ENCODE assay signal across 1 cellular context in the genomic region with DNA sequence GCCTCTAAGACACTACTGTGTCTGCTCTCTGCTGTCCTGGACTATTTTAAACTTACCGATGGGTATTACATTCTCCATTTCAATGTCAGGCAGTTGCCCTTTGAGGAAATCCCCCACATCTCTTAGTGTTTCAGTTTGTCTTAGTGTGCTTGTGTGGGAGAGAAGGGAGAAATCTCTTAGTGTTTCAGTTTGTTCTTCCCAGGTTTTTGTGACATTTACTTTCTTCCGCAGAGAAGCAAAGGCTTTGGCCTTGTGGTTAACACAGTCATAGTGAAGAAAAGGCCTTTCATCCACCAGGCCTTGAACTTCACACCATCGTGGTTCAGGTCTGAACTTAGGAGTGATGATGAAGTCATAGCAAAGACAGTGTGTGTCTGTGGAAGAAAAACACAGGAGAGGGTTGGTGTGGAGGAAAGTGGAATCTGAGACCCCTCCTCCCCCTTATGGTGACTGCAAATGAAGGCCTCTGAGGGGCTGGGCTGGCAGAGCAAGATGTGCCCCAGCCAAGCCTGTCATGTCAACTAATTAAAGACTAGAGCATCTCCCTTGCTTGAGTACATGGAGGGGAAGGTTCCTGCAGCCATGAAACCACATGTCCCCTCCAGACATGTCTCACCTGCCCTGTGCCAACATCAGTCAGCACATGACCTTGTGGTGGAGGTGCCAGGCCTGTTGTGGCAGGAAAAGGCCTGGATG.
TF ChIP-seq lines count a peak whose summit lies in the region.

No MANE protein-coding gene starts in this region.

TF ChIP-seq in GM12878, 131 proteins besides CTCF, POLR2A, EP300 and RAD21 (continued from another document and continues in another):
- no peak for TF ChIP-seq TBL1XR1 (IDR thresholded peaks at IDR 0.05; ENCODE audit: low read depth, low read length)
- no peak for TF ChIP-seq LARP7 (IDR thresholded peaks at IDR 0.05)
- peak; percentile 87 for TF ChIP-seq EED (IDR thresholded peaks at IDR 0.05; ENCODE audit: low read depth)
- TF ChIP-seq, protein P1, sequence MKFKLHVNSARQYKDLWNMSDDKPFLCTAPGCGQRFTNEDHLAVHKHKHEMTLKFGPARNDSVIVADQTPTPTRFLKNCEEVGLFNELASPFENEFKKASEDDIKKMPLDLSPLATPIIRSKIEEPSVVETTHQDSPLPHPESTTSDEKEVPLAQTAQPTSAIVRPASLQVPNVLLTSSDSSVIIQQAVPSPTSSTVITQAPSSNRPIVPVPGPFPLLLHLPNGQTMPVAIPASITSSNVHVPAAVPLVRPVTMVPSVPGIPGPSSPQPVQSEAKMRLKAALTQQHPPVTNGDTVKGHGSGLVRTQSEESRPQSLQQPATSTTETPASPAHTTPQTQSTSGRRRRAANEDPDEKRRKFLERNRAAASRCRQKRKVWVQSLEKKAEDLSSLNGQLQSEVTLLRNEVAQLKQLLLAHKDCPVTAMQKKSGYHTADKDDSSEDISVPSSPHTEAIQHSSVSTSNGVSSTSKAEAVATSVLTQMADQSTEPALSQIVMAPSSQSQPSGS (IDR thresholded peaks at IDR 0.05; ENCODE audit: low read length) = peak; percentile 87
- no peak for TF ChIP-seq CHD2 (IDR thresholded peaks at IDR 0.05; ENCODE audit: borderline replicate concordance, low read depth, low read length)
- TF ChIP-seq SMAD1 (IDR thresholded peaks at IDR 0.05; ENCODE audit: low read depth, partially characterized antibody) = no peak
- TF ChIP-seq SMC3 (IDR thresholded peaks at IDR 0.05; ENCODE audit: borderline replicate concordance, low read length) = no peak
- TF ChIP-seq, protein P2, sequence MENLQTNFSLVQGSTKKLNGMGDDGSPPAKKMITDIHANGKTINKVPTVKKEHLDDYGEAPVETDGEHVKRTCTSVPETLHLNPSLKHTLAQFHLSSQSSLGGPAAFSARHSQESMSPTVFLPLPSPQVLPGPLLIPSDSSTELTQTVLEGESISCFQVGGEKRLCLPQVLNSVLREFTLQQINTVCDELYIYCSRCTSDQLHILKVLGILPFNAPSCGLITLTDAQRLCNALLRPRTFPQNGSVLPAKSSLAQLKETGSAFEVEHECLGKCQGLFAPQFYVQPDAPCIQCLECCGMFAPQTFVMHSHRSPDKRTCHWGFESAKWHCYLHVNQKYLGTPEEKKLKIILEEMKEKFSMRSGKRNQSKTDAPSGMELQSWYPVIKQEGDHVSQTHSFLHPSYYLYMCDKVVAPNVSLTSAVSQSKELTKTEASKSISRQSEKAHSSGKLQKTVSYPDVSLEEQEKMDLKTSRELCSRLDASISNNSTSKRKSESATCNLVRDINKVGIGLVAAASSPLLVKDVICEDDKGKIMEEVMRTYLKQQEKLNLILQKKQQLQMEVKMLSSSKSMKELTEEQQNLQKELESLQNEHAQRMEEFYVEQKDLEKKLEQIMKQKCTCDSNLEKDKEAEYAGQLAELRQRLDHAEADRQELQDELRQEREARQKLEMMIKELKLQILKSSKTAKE (IDR thresholded peaks at IDR 0.05; ENCODE audit: low read depth, poor library complexity, severe bottlenecking) = peak; percentile 77
- TF ChIP-seq NFIC (IDR thresholded peaks at IDR 0.05; ENCODE audit: low read depth, low read length) = peak; percentile 86
- no peak for TF ChIP-seq BCL3 (IDR thresholded peaks at IDR 0.05; ENCODE audit: borderline replicate concordance, insufficient read depth, low read depth, low read length, poor library complexity, severe bottlenecking)
- TF ChIP-seq, protein P3, sequence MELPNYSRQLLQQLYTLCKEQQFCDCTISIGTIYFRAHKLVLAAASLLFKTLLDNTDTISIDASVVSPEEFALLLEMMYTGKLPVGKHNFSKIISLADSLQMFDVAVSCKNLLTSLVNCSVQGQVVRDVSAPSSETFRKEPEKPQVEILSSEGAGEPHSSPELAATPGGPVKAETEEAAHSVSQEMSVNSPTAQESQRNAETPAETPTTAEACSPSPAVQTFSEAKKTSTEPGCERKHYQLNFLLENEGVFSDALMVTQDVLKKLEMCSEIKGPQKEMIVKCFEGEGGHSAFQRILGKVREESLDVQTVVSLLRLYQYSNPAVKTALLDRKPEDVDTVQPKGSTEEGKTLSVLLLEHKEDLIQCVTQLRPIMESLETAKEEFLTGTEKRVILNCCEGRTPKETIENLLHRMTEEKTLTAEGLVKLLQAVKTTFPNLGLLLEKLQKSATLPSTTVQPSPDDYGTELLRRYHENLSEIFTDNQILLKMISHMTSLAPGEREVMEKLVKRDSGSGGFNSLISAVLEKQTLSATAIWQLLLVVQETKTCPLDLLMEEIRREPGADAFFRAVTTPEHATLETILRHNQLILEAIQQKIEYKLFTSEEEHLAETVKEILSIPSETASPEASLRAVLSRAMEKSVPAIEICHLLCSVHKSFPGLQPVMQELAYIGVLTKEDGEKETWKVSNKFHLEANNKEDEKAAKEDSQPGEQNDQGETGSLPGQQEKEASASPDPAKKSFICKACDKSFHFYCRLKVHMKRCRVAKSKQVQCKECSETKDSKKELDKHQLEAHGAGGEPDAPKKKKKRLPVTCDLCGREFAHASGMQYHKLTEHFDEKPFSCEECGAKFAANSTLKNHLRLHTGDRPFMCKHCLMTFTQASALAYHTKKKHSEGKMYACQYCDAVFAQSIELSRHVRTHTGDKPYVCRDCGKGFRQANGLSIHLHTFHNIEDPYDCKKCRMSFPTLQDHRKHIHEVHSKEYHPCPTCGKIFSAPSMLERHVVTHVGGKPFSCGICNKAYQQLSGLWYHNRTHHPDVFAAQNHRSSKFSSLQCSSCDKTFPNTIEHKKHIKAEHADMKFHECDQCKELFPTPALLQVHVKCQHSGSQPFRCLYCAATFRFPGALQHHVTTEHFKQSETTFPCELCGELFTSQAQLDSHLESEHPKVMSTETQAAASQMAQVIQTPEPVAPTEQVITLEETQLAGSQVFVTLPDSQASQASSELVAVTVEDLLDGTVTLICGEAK (IDR thresholded peaks at IDR 0.05; ENCODE audit: borderline replicate concordance) = no peak
- TF ChIP-seq CREB1 (IDR thresholded peaks at IDR 0.05; ENCODE audit: low read depth) = no peak
- TF ChIP-seq ZNF384 (IDR thresholded peaks at IDR 0.05; ENCODE audit: borderline replicate concordance, low read depth, low read length) = no peak
- no peak for TF ChIP-seq RAD51 (IDR thresholded peaks at IDR 0.05)
- no peak for TF ChIP-seq EZH2 (IDR thresholded peaks at IDR 0.05; ENCODE audit: borderline replicate concordance, control insufficient read depth, low read depth, low read length)
- no peak for TF ChIP-seq ZNF622 (IDR thresholded peaks at IDR 0.05)
- no peak; the same call in none of the 2 replicates for TF ChIP-seq GATAD2B (conservative IDR thresholded peaks at IDR 0.05; ENCODE audit: low read depth)
- no peak for TF ChIP-seq ZNF592 (IDR thresholded peaks at IDR 0.05)
- TF ChIP-seq NBN (IDR thresholded peaks at IDR 0.05) = peak; percentile 64; the same call in 1 of the 2 replicates
- TF ChIP-seq SP1 (IDR thresholded peaks at IDR 0.05; ENCODE audit: low read depth, low read length) = no peak
- no peak for TF ChIP-seq SUPT20H (IDR thresholded peaks at IDR 0.05; ENCODE audit: borderline replicate concordance, control insufficient read depth, low read depth, low read length)
- TF ChIP-seq, protein P4, sequence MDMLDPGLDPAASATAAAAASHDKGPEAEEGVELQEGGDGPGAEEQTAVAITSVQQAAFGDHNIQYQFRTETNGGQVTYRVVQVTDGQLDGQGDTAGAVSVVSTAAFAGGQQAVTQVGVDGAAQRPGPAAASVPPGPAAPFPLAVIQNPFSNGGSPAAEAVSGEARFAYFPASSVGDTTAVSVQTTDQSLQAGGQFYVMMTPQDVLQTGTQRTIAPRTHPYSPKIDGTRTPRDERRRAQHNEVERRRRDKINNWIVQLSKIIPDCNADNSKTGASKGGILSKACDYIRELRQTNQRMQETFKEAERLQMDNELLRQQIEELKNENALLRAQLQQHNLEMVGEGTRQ (IDR thresholded peaks at IDR 0.05; ENCODE audit: borderline replicate concordance, low read depth, low read length) = no peak
- no peak for TF ChIP-seq NFXL1 (IDR thresholded peaks at IDR 0.05; ENCODE audit: borderline replicate concordance)
- peak; percentile 94 for TF ChIP-seq NR2F1 (conservative IDR thresholded peaks at IDR 0.05)
- no peak for TF ChIP-seq ZNF207 (IDR thresholded peaks at IDR 0.05; ENCODE audit: borderline replicate concordance)
- no peak for TF ChIP-seq SRF (IDR thresholded peaks at IDR 0.05; ENCODE audit: low read depth in 2 of 2, low read length in 2 of 2)
- TF ChIP-seq NRF1 (conservative IDR thresholded peaks at IDR 0.05; ENCODE audit: low read depth, low read length) = no peak
- TF ChIP-seq RUNX3 (IDR thresholded peaks at IDR 0.05; ENCODE audit: low read length) = peak; percentile 93
- TF ChIP-seq PKNOX1 (IDR thresholded peaks at IDR 0.05) = peak; percentile 53; the same call in 1 of the 2 replicates
- no peak for TF ChIP-seq CHD1 (IDR thresholded peaks at IDR 0.05; ENCODE audit: low read depth, low read length)
- peak; percentile 78; the same call in 1 of the 2 replicates for TF ChIP-seq ESRRA (IDR thresholded peaks at IDR 0.05; ENCODE audit: low read length)
- no peak for TF ChIP-seq KDM1A (IDR thresholded peaks at IDR 0.05; ENCODE audit: borderline replicate concordance)
- TF ChIP-seq, protein P5, sequence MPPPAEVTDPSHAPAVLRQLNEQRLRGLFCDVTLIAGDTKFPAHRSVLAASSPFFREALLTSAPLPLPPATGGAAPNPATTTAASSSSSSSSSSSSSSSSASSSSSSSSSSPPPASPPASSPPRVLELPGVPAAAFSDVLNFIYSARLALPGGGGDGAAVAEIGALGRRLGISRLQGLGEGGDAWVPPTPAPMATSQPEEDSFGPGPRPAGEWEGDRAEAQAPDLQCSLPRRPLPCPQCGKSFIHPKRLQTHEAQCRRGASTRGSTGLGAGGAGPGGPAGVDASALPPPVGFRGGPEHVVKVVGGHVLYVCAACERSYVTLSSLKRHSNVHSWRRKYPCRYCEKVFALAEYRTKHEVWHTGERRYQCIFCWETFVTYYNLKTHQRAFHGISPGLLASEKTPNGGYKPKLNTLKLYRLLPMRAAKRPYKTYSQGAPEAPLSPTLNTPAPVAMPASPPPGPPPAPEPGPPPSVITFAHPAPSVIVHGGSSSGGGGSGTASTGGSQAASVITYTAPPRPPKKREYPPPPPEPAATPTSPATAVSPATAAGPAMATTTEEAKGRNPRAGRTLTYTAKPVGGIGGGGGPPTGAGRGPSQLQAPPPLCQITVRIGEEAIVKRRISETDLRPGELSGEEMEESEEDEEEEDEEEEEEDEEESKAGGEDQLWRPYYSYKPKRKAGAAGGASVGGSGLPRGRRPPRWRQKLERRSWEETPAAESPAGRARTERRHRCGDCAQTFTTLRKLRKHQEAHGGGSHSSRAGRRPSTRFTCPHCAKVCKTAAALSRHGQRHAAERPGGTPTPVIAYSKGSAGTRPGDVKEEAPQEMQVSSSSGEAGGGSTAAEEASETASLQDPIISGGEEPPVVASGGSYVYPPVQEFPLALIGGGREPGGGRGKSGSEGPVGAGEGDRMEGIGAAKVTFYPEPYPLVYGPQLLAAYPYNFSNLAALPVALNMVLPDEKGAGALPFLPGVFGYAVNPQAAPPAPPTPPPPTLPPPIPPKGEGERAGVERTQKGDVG (CRISPR knock-in tag; IDR thresholded peaks at IDR 0.05) = no peak
- TF ChIP-seq, protein P6, sequence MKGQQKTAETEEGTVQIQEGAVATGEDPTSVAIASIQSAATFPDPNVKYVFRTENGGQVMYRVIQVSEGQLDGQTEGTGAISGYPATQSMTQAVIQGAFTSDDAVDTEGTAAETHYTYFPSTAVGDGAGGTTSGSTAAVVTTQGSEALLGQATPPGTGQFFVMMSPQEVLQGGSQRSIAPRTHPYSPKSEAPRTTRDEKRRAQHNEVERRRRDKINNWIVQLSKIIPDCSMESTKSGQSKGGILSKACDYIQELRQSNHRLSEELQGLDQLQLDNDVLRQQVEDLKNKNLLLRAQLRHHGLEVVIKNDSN (IDR thresholded peaks at IDR 0.05; ENCODE audit: borderline replicate concordance, extremely low read length, insufficient read depth, low read depth, low read length) = no peak
- TF ChIP-seq NFYA (IDR thresholded peaks at IDR 0.05; ENCODE audit: borderline replicate concordance, low read depth, low read length) = no peak
- no peak for TF ChIP-seq EGR1 (IDR thresholded peaks at IDR 0.05; ENCODE audit: borderline replicate concordance in 1 of 2, low read depth in 2 of 2, low read length in 2 of 2)
- TF ChIP-seq IKZF1 (conservative IDR thresholded peaks at IDR 0.05) = peak; percentile 95
- TF ChIP-seq KLF5 (IDR thresholded peaks at IDR 0.05; ENCODE audit: partially characterized antibody) = no peak
